In the genomic region with DNA sequence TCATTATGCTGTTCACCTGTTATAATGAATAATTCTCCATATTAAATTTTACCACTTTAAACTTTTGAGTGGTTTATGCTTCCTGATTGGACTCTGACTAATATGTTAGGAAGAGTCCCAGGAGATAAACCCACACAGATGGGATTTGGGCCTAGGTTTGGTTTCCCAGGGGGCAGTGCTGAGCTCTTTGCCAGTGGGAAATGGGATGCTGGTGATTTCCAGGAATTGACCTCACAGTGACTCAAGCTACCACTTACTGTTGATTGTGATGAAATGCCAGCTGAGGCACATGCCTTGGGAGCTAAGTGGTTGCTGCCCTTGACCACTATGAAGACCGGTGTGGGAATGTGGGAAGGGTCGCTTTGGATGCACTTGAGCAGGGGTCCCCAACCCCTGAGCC, we compare ENCODE assay signal across 10 cellular contexts. TPM values are rescaled to one million over a fixed set of nuclear protein-coding genes. Genes with fewer than 3 reads are reported as not detected.
"Had no signal": no experiment of that assay in that cellular context is flagged by ENCODE, and none has a peak within 500 bp of the region (broad histone marks: within the 10 kb centered on the region; RNA-seq: fewer than 3 reads in every experiment).

No MANE protein-coding gene starts in this region.

RNA-seq across cellular contexts. Expression of a gene that starts 19.0 kb away (rescaled TPM):
- total RNA-seq: activated B cell treated with CpG ODN at 0.5 μM for 24 hours; activated CD8-positive, alpha-beta T cell treated with anti-CD3 and anti-CD28 coated beads for 36 hours had no signal
- polyA plus RNA-seq: immature natural killer cell; naive thymus-derived CD4-positive, alpha-beta T cell had no signal

RNA-seq across cellular contexts. Expression of a gene that starts 40.1 kb away (rescaled TPM):
- total RNA-seq: activated B cell treated with CpG ODN at 0.5 μM for 24 hours; activated CD8-positive, alpha-beta T cell treated with anti-CD3 and anti-CD28 coated beads for 36 hours; activated T-cell treated with anti-CD3 and anti-CD28 coated beads, Interleukin-2, amount 50 U/mL, for 4 hours; gastrocnemius medialis; heart left ventricle; naive thymus-derived CD4-positive, alpha-beta T cell; pancreas; sigmoid colon; T-helper 2 cell treated with Interferon-gamma antibody and Interleukin-4, amounts not matched to agents 100 ng/mL and 5 ng/mL, for 36 hours had no signal
- polyA plus RNA-seq: heart left ventricle; immature natural killer cell; naive thymus-derived CD4-positive, alpha-beta T cell had no signal
